In the genomic region with DNA sequence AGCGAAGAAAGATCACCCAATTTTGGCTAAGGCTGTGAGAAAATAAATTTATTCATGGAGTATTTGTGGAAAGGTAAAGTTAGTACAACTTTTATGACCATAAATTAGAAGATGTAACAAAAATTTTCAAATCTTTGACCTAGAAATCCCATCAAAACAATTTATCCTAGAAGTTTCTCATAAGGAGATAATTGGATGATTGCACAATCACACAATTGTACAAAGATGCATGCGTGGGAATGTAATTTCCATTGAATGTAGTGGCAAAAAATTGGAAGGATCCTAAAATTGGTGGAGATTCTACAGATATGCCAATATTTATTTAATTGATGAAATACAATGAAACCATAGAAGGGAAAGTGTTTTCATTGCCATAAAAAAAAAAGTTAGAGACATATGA, we compare ENCODE assay signal across 27 cellular contexts.
"Had no signal": no experiment of that assay in that cellular context is flagged by ENCODE, and none has a peak within 500 bp of the region (broad histone marks: within the 10 kb centered on the region; RNA-seq: fewer than 3 reads in every experiment).

No MANE protein-coding gene starts in this region.

- H3K27ac ChIP-seq: pancreas, psoas muscle, stomach, tibial nerve had no signal

- H3K27me3 Mint-ChIP-seq: activated CD4-positive, alpha-beta T cell treated with anti-CD3 and anti-CD28 coated beads for 36 hours; activated naive CD4-positive, alpha-beta T cell treated with anti-CD3 and anti-CD28 coated beads, Interleukin-2, amount 10 ng/mL, durations not matched to agents 7 days and 5 days; central memory CD8-positive, alpha-beta T cell; dendritic cell treated with granulocyte-macrophage colony-stimulating factor and Interleukin-4, amounts not matched to agents 40 ng/mL and 50 ng/mL, for 4 days; stimulated activated naive B cell treated with anti-CD40 and anti-IgM and Interleukin-4, amounts not matched to agents 10 μg/mL and 1 μg/mL and 100 μg/mL, for 72 hours; T-cell had no signal

- H3K27me3 ChIP-seq: pancreas, stomach, tibial nerve had no signal

- H3K27ac Mint-ChIP-seq: activated CD4-positive, alpha-beta T cell treated with anti-CD3 and anti-CD28 coated beads for 36 hours; activated naive CD4-positive, alpha-beta T cell treated with anti-CD3 and anti-CD28 coated beads, Interleukin-2, amount 10 ng/mL, durations not matched to agents 7 days and 5 days; activated T-helper 1 cell treated with anti-CD3 and anti-CD28 coated beads, Interleukin-12 subunit alpha, Interleukin-12 subunit beta, Interleukin-2, Interleukin-4 antibody, amounts not matched to agents 30 ng/mL and 10 ng/mL and 1 ng/mL, durations not matched to agents 14 hours and 24 hours and 36 hours; dendritic cell treated with granulocyte-macrophage colony-stimulating factor and Interleukin-4, amounts not matched to agents 40 ng/mL and 50 ng/mL, for 4 days; endodermal cell; stimulated activated naive B cell treated with anti-CD40 and anti-IgM and Interleukin-4, amounts not matched to agents 10 μg/mL and 1 μg/mL and 100 μg/mL, for 72 hours; T-helper 2 cell treated with Interferon-gamma antibody and Interleukin-4, amounts not matched to agents 5 μg/mL and 100 μg/mL, for 36 hours had no signal

- H3K4me3 ChIP-seq: pancreas, psoas muscle, stomach, tibial nerve had no signal

- H3K4me3 Mint-ChIP-seq: activated CD4-positive, alpha-beta T cell treated with anti-CD3 and anti-CD28 coated beads for 36 hours; activated naive CD4-positive, alpha-beta T cell treated with anti-CD3 and anti-CD28 coated beads, Interleukin-2, amount 10 ng/mL, durations not matched to agents 7 days and 5 days; activated T-helper 1 cell treated with anti-CD3 and anti-CD28 coated beads, Interleukin-12 subunit alpha, Interleukin-12 subunit beta, Interleukin-2, Interleukin-4 antibody, amounts not matched to agents 30 ng/mL and 10 ng/mL and 1 ng/mL, durations not matched to agents 14 hours and 24 hours and 36 hours; central memory CD8-positive, alpha-beta T cell; dendritic cell treated with granulocyte-macrophage colony-stimulating factor and Interleukin-4, amounts not matched to agents 40 ng/mL and 50 ng/mL, for 4 days; endodermal cell; neural crest cell; stimulated activated naive B cell treated with anti-CD40 and anti-IgM and Interleukin-4, amounts not matched to agents 10 μg/mL and 1 μg/mL and 100 μg/mL, for 72 hours; T-cell; T-helper 2 cell treated with Interferon-gamma antibody and Interleukin-4, amounts not matched to agents 5 μg/mL and 100 μg/mL, for 36 hours had no signal

- DNase-seq: activated CD4-positive, alpha-beta T cell treated with anti-CD3 and anti-CD28 coated beads for 36 hours; activated CD4-positive, alpha-beta T cell treated with anti-CD3 and anti-CD28 coated beads, Interleukin-2, amount 50 U/mL, for 4 hours; activated CD4-positive, CD25-positive, alpha-beta regulatory T cell; activated CD8-positive, alpha-beta memory T cell treated with anti-CD3 and anti-CD28 coated beads, Interleukin-2, amount 50 U/mL, for 4 hours; activated gamma-delta T cell; activated naive CD4-positive, alpha-beta T cell treated with anti-CD3 and anti-CD28 coated beads, Interleukin-2, amount 10 ng/mL, durations not matched to agents 7 days and 5 days; activated T-cell treated with anti-CD3 and anti-CD28 coated beads, Interleukin-2, amount 50 U/mL, for 1 hour; endodermal cell; left cardiac atrium; left ventricle myocardium superior; nucleus accumbens; pancreas; psoas muscle; stimulated activated CD4-positive, alpha-beta T cell treated with anti-CD3 and anti-CD28 coated beads, Interleukin-15, amount 100 ng/mL, for 24 hours; stimulated activated CD4-positive, alpha-beta T cell treated with anti-CD3 and anti-CD28 coated beads, Interleukin-2, amount 100 ng/mL, for 24 hours; stimulated activated naive B cell treated with anti-CD40 and anti-IgM and Interleukin-4, amounts not matched to agents 10 μg/mL and 1 μg/mL and 100 μg/mL, for 72 hours; stomach; T-cell had no signal

- H3K9me3 ChIP-seq: pancreas, psoas muscle, stomach, tibial nerve had no signal

- FAIRE-seq: bronchial epithelial cell, keratinocyte, pancreas had no signal

- H3K9me3 Mint-ChIP-seq: activated naive CD4-positive, alpha-beta T cell treated with anti-CD3 and anti-CD28 coated beads, Interleukin-2, amount 10 ng/mL, durations not matched to agents 7 days and 5 days; activated T-helper 1 cell treated with anti-CD3 and anti-CD28 coated beads, Interleukin-12 subunit alpha, Interleukin-12 subunit beta, Interleukin-2, Interleukin-4 antibody, amounts not matched to agents 30 ng/mL and 10 ng/mL and 1 ng/mL, durations not matched to agents 14 hours and 24 hours and 36 hours; central memory CD8-positive, alpha-beta T cell; dendritic cell treated with granulocyte-macrophage colony-stimulating factor and Interleukin-4, amounts not matched to agents 40 ng/mL and 50 ng/mL, for 4 days; endodermal cell; neural crest cell; stimulated activated naive B cell treated with anti-CD40 and anti-IgM and Interleukin-4, amounts not matched to agents 10 μg/mL and 1 μg/mL and 100 μg/mL, for 72 hours; T-cell; T-helper 2 cell treated with Interferon-gamma antibody and Interleukin-4, amounts not matched to agents 5 μg/mL and 100 μg/mL, for 36 hours had no signal

- ATAC-seq: activated CD4-positive, alpha-beta T cell treated with anti-CD3 and anti-CD28 coated beads for 36 hours; esophagus mucosa; left ventricle myocardium superior; pancreas; psoas muscle; stimulated activated naive B cell treated with anti-CD40 and anti-IgM and Interleukin-4, amounts not matched to agents 10 μg/mL and 1 μg/mL and 100 μg/mL, for 72 hours; T-cell had no signal

- H3K4me1 Mint-ChIP-seq: activated CD4-positive, alpha-beta T cell treated with anti-CD3 and anti-CD28 coated beads for 36 hours; activated naive CD4-positive, alpha-beta T cell treated with anti-CD3 and anti-CD28 coated beads, Interleukin-2, amount 10 ng/mL, durations not matched to agents 7 days and 5 days; central memory CD8-positive, alpha-beta T cell; endodermal cell; neural crest cell; T-cell had no signal
